Comparison of ENCODE assay signal across 14 cellular contexts in genomic region chr12:124321556-124322270, GRCh38. TPM values are rescaled to one million over a fixed set of nuclear protein-coding genes. Genes with fewer than 3 reads are reported as not detected.
DNase-seq lines count a peak whose midpoint lies in the region; ATAC-seq and TF ChIP-seq lines count a peak whose summit lies in the region.
"Had no signal": no experiment of that assay in that cellular context is flagged by ENCODE, and none has a peak within 500 bp of the region (broad histone marks: within the 10 kb centered on the region; RNA-seq: fewer than 3 reads in every experiment).

No MANE protein-coding gene starts in this region.

- H3K27me3 Mint-ChIP-seq in HFFc6 (ENCODE audit: insufficient read depth): peaks cover 53% of the 10 kb centered on the region
- H3K27me3 Mint-ChIP-seq: activated CD4-positive, alpha-beta memory T cell treated with anti-CD3 and anti-CD28 coated beads for 36 hours; activated naive CD4-positive, alpha-beta T cell treated with anti-CD3 and anti-CD28 coated beads, Interleukin-2, amount 50 U/mL, for 24 hours had no signal

- DNase-seq in HFFc6 (peak; percentile 16), astrocyte of the hippocampus (ENCODE audit: low read depth, low spot score) (peak; percentile 56), myocyte (ENCODE audit: low read depth) (peak; percentile 48), DMS53 treated with DMSO at 0.1 percent for 48 hours (lab: John Stamatoyannopoulos, UW; ENCODE audit: unreplicated experiment) (no peak), SHP77 treated with DMSO at 0.1 percent for 48 hours (lab: John Stamatoyannopoulos, UW) (no peak)
- DNase-seq: NCI-H1092 had no signal

- TF ChIP-seq CTCF in HFFc6 (IDR thresholded peaks at IDR 0.05): no peak

- H3K27ac Mint-ChIP-seq in HFFc6: no peak overlapping the region; the same call in 1 of the 2 replicates
- H3K27ac Mint-ChIP-seq: activated CD4-positive, alpha-beta memory T cell treated with anti-CD3 and anti-CD28 coated beads for 36 hours; activated naive CD4-positive, alpha-beta T cell treated with anti-CD3 and anti-CD28 coated beads, Interleukin-2, amount 50 U/mL, for 24 hours; T-helper 1 cell treated with Interleukin-12 subunit alpha and Interleukin-12 subunit beta and Interleukin-4 antibody, amounts not matched to agents 30 μg/mL and 1 μg/mL, for 36 hours had no signal

- peaks cover 24% of the 10 kb centered on the region for H3K9me3 Mint-ChIP-seq in HFFc6
- H3K9me3 Mint-ChIP-seq: effector memory CD8-positive, alpha-beta T cell had no signal

- peak; percentile 22 for ATAC-seq in GM18511 (IDR thresholded peaks at IDR 0.05; ENCODE audit: unreplicated experiment)
- ATAC-seq in HG02610 (IDR thresholded peaks at IDR 0.05; ENCODE audit: unreplicated experiment): no peak
- no peak for ATAC-seq in GM21367 (IDR thresholded peaks at IDR 0.05; ENCODE audit: unreplicated experiment)

- H3K4me3 Mint-ChIP-seq in HFFc6: peak overlapping the region; percentile 17; the same call in 1 of the 2 replicates
- H3K4me3 Mint-ChIP-seq: activated CD4-positive, alpha-beta memory T cell treated with anti-CD3 and anti-CD28 coated beads for 36 hours; activated naive CD4-positive, alpha-beta T cell treated with anti-CD3 and anti-CD28 coated beads, Interleukin-2, amount 50 U/mL, for 24 hours; effector memory CD8-positive, alpha-beta T cell; T-helper 1 cell treated with Interleukin-12 subunit alpha and Interleukin-12 subunit beta and Interleukin-4 antibody, amounts not matched to agents 30 μg/mL and 1 μg/mL, for 36 hours had no signal

- no peaks in the 10 kb centered on the region; the same call in 1 of the 2 replicates for H3K4me1 Mint-ChIP-seq in HFFc6 (ENCODE audit: low read depth)
- H3K4me1 Mint-ChIP-seq: activated naive CD4-positive, alpha-beta T cell treated with anti-CD3 and anti-CD28 coated beads, Interleukin-2, amount 50 U/mL, for 24 hours had no signal

- H3K36me3 Mint-ChIP-seq in HFFc6 (ENCODE audit: low read depth): peaks cover 22% of the 10 kb centered on the region

RNA-seq across cellular contexts. Expression of gene RFLNA, which starts 26.8 kb away (rescaled TPM):
- not detected for total RNA-seq in HFFc6 (2021; fragmentation: NEBNext Ultra II Directional; extraction: Animal tissue kit (Norgen Biotek cat#: 25700))
- 4.9 and 7.9 TPM in 2 replicates for total RNA-seq in myocyte
- polyA plus RNA-seq in myocyte (2012): 28.5 TPM
- total RNA-seq: activated CD4-positive, alpha-beta memory T cell treated with anti-CD3 and anti-CD28 coated beads for 36 hours; Calu3 had no signal

Comparison
In these comparisons a context has a peak if more than half of its experiments do, and no peak if none do; other contexts are left out.
1. DNase-seq: peak in HFFc6 (single experiment), astrocyte of the hippocampus (single experiment) and myocyte (single experiment); none in DMS53 treated with DMSO at 0.1 percent for 48 hours (single experiment) and SHP77 treated with DMSO at 0.1 percent for 48 hours (single experiment).